ENCODE assay signal across 26 cellular contexts in genomic region chr12:12913626-12914388, GRCh38. TPM values are rescaled to one million over a fixed set of nuclear protein-coding genes. Genes with fewer than 3 reads are reported as not detected.
A peak's percentile ranks its signal among the peaks of the same experiment; 100 is the strongest.
DNase-seq lines count a peak whose midpoint lies in the region; TF ChIP-seq lines count a peak whose summit lies in the region.
"Had no signal": no experiment of that assay in that cellular context is flagged by ENCODE, and none has a peak within 500 bp of the region (broad histone marks: within the 10 kb centered on the region; RNA-seq: fewer than 3 reads in every experiment).

No MANE protein-coding gene starts in this region.

- 96% methylated on average over 8 of the region's 11 CpGs for WGBS in mammary epithelial cell (ENCODE audit: low coverage, missing lambda C conversion rate)

- H3K79me2 ChIP-seq in mammary epithelial cell (ENCODE audit: insufficient read depth, low read length): peaks cover 30% of the 10 kb centered on the region

- no peaks in the 10 kb centered on the region for H3K4me1 ChIP-seq in mammary epithelial cell (ENCODE audit: insufficient read depth, low read length)
- peaks cover 0 to 5% of the 10 kb centered on the region in 2 donors for H3K4me1 ChIP-seq in breast epithelium

- H3K27ac ChIP-seq in mammary epithelial cell (ENCODE audit: insufficient read depth, low read depth, low read length) (no peak overlapping the region), breast epithelium (no peak overlapping the region)
- H3K27ac ChIP-seq: lower lobe of right lung, right atrium auricular region, transverse colon had no signal

- H2AFZ ChIP-seq in mammary epithelial cell (ENCODE audit: low read depth, low read length): no peak overlapping the region

- H3K27me3 Mint-ChIP-seq in mesothelial cell of epicardium (ENCODE audit: low read depth): no peaks in the 10 kb centered on the region

- BruUV-seq in mammary epithelial cell (replicated peaks; lab: Mats Ljungman, UMichigan): TSS peak; percentile 15

- in situ Hi-C loops in mammary epithelial cell (cut with MboI; ENCODE audit: low sequenced_read_pairs in 2 of 2): loop anchor here (10.0 to 25.0 kb wide), 2 partner anchors 311 to 323 kb away; no protein-coding TSS in a partner anchor

- no peak for DNase-seq in mammary epithelial cell
- DNase-seq in breast epithelium (ENCODE audit: low spot score in 2 of 2): no peak
- peak; percentile 20 for DNase-seq in RPMI8226
- DNase-seq in mesothelial cell of epicardium (ENCODE audit: low spot score in 2 of 2, unreplicated experiment in 2 of 2): no peak
- DNase-seq in activated CD8-positive, alpha-beta memory T cell treated with anti-CD3 and anti-CD28 coated beads, Interleukin-2, amount 50 U/mL, for 4 hours: no peak
- DNase-seq in dedifferentiated amniotic fluid mesenchymal stem cell (ENCODE audit: extremely low spot score): no peak
- DNase-seq in cerebellar nuclear complex (lab: John Stamatoyannopoulos, UW): no peak
- DNase-seq in SW 1271 (lab: John Stamatoyannopoulos, UW): no peak
- DNase-seq: activated naive CD4-positive, alpha-beta T cell treated with Interleukin-2 at 50 U/mL for 16 hours; activated T-cell treated with anti-CD3 and anti-CD28 coated beads, Interleukin-2, amount 50 U/mL, for 24 hours; aorta; DMS153; H7; kidney; lower lobe of right lung; NCI-H2081; NCI-H510A treated with DMSO at 0.1 percent for 48 hours; occipital lobe; stimulated activated CD4-positive, alpha-beta T cell treated with anti-CD3 and anti-CD28 coated beads, Interleukin-12 subunit alpha, Interleukin-12 subunit beta, amount 100 ng/mL, for 4 hours; stimulated activated CD4-positive, alpha-beta T cell treated with anti-CD3 and anti-CD28 coated beads, Interleukin-4, amount 100 ng/mL, for 4 hours; stimulated activated naive CD8-positive, alpha-beta T cell treated with anti-CD3 and anti-CD28 coated beads, Interleukin-15, amount 100 ng/mL, for 72 hours; transverse colon had no signal

- no peak for TF ChIP-seq POLR2A in breast epithelium (IDR thresholded peaks at IDR 0.05)

- no peaks in the 10 kb centered on the region for H3K9me3 Mint-ChIP-seq in mesothelial cell of epicardium
- H3K9me3 Mint-ChIP-seq: activated T-cell treated with anti-CD3 and anti-CD28 coated beads, Interleukin-2, amount 50 U/mL, for 24 hours; stimulated activated naive CD8-positive, alpha-beta T cell treated with anti-CD3 and anti-CD28 coated beads, Interleukin-15, amount 100 ng/mL, for 72 hours had no signal

- H3K36me3 ChIP-seq in mammary epithelial cell (ENCODE audit: insufficient read depth, low read length) (peaks cover 13% of the 10 kb centered on the region), breast epithelium (no peaks in the 10 kb centered on the region)
- H3K36me3 ChIP-seq: right atrium auricular region had no signal

- no peak overlapping the region for H3K4me3 Mint-ChIP-seq in mesothelial cell of epicardium
- H3K4me3 Mint-ChIP-seq: activated T-cell treated with anti-CD3 and anti-CD28 coated beads, Interleukin-2, amount 50 U/mL, for 24 hours; stimulated activated naive CD8-positive, alpha-beta T cell treated with anti-CD3 and anti-CD28 coated beads, Interleukin-15, amount 100 ng/mL, for 72 hours had no signal

- H3K27me3 ChIP-seq in mammary epithelial cell (ENCODE audit: insufficient read depth, low read length): no peaks in the 10 kb centered on the region
- H3K27me3 ChIP-seq in breast epithelium: no peaks in the 10 kb centered on the region
- H3K27me3 ChIP-seq: right atrium auricular region, transverse colon had no signal

- peaks cover 38% of the 10 kb centered on the region for H3K36me3 Mint-ChIP-seq in mesothelial cell of epicardium

- H3K4me1 Mint-ChIP-seq in mesothelial cell of epicardium: peaks cover 37% of the 10 kb centered on the region

- intact Hi-C loops in mammary epithelial cell (cut with micrococcal nuclease) (no loop called here), breast epithelium (cut with DNase I; ENCODE audit: low total_unique reads) (no loop called here)

- H3K4me2 ChIP-seq in mammary epithelial cell (ENCODE audit: insufficient read depth, low read depth, low read length): no peak overlapping the region

- dilution Hi-C loops in mammary epithelial cell (cut with HindIII; ENCODE audit: low sequenced_read_pairs): no loop called here

- H4K20me1 ChIP-seq in mammary epithelial cell (ENCODE audit: insufficient read depth, low read length): no peaks in the 10 kb centered on the region

- no peak overlapping the region for H3K9ac ChIP-seq in mammary epithelial cell (ENCODE audit: insufficient read depth, low read length)

- TF ChIP-seq CTCF in mammary epithelial cell (conservative IDR thresholded peaks at IDR 0.05 in 1 of 2, IDR thresholded peaks at IDR 0.05 in 1 of 2; ENCODE audit: extremely low read depth in 1 of 2, insufficient read depth in 1 of 2, low read depth in 1 of 2, low read length in 2 of 2) (no peak), breast epithelium (IDR thresholded peaks at IDR 0.05) (no peak), mesothelial cell of epicardium (IDR thresholded peaks at IDR 0.05; ENCODE audit: unreplicated experiment) (no peak)

- H3K27ac Mint-ChIP-seq in mesothelial cell of epicardium: peak overlapping the region; percentile 62
- H3K27ac Mint-ChIP-seq: activated T-cell treated with anti-CD3 and anti-CD28 coated beads, Interleukin-2, amount 50 U/mL, for 24 hours had no signal

- CTCF ChIA-PET in mammary epithelial cell (lab: Charles Lee; ENCODE audit: low non-redundant PET): interaction anchor here (0.8 kb wide), 1 partner anchor 586 kb away, joined by 3 read pairs; no protein-coding TSS in a partner anchor

- no peak overlapping the region for H3K4me3 ChIP-seq in mammary epithelial cell (replicated peaks in 1 of 3; ENCODE audit: insufficient read depth in 1 of 3, low read depth in 2 of 3, low read length in 3 of 3)
- H3K4me3 ChIP-seq in breast epithelium: no peak overlapping the region
- H3K4me3 ChIP-seq: lower lobe of right lung, right atrium auricular region, transverse colon had no signal

- H3K9me3 ChIP-seq in mammary epithelial cell (replicated peaks; ENCODE audit: insufficient read depth, low read length): no peaks in the 10 kb centered on the region
- no peaks in the 10 kb centered on the region for H3K9me3 ChIP-seq in breast epithelium
- H3K9me3 ChIP-seq: lower lobe of right lung, right atrium auricular region, transverse colon had no signal

RNA-seq across cellular contexts. Expression of gene GPRC5A, which starts 22.4 kb away (rescaled TPM):
- total RNA-seq in mammary epithelial cell: 10 to 100 TPM in 1 of 2 donors, 1 to 10 TPM in 1; 6.0 to 15.3 TPM
- 84.3 TPM for polyA plus RNA-seq in mammary epithelial cell
- polyA minus RNA-seq in mammary epithelial cell: 81.9 TPM
- total RNA-seq in breast epithelium: 10 to 100 TPM; 10.9 to 40.1 (median 21.6) TPM
- total RNA-seq in mesothelial cell of epicardium: 107 to 116 TPM (median 108 TPM) in 3 replicates

RNA-seq across cellular contexts. Expression of gene GPRC5D, which starts 38.2 kb away (rescaled TPM):
- total RNA-seq in mammary epithelial cell (not detected), breast epithelium (not detected), mesothelial cell of epicardium (not detected in 3 replicates)
- polyA plus RNA-seq in mammary epithelial cell: not detected
- not detected for polyA minus RNA-seq in mammary epithelial cell
- total RNA-seq: fibroblast of lung, glomerular endothelial cell, lower lobe of right lung, MCF 10A, occipital lobe, right atrium auricular region had no signal
- polyA plus RNA-seq: aorta had no signal
